ENCODE assay signal across 1 cellular context in the genomic region with DNA sequence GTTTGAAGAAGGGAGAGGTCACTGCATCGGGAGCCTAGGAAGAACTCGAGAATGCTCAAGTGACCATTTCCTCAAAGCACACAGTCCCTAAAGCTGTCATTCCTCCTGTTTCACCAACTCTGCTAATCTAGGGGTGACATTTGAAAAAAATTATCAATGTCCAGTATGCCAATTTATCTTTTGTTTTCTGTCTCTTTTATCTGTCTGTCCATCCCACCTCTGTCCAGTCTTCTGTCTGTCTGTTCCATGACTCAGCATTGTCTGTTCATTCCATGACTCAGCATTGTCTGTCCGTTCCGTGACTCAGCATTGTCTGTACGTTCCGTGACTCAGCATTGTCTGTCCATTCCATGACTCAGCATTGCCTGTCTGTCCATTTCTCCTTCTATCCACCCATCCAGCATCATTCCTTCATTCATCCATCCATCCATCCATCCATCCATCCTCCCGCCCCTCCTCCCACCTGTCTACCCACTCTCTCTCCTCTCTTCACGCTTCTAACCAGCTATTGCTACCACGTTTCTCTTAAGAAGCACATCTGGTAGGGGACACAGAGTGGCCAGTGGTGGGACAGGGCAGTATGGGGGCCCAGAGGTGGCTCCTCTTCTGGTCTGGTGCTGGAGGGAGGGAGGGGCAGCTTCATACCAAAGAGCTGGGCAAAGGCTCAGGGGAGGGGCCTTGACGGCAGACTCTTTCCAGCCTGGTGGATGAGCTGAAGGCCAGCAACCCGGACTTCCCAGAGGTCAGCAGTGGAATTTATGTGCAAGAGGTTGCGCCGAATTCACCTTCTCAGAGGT.
TF ChIP-seq lines count a peak whose summit lies in the region.

No MANE protein-coding gene starts in this region.

TF ChIP-seq in GM23338, 12 proteins besides CTCF, POLR2A, EP300 and RAD21 (continued from another document):
- TF ChIP-seq, protein P1, sequence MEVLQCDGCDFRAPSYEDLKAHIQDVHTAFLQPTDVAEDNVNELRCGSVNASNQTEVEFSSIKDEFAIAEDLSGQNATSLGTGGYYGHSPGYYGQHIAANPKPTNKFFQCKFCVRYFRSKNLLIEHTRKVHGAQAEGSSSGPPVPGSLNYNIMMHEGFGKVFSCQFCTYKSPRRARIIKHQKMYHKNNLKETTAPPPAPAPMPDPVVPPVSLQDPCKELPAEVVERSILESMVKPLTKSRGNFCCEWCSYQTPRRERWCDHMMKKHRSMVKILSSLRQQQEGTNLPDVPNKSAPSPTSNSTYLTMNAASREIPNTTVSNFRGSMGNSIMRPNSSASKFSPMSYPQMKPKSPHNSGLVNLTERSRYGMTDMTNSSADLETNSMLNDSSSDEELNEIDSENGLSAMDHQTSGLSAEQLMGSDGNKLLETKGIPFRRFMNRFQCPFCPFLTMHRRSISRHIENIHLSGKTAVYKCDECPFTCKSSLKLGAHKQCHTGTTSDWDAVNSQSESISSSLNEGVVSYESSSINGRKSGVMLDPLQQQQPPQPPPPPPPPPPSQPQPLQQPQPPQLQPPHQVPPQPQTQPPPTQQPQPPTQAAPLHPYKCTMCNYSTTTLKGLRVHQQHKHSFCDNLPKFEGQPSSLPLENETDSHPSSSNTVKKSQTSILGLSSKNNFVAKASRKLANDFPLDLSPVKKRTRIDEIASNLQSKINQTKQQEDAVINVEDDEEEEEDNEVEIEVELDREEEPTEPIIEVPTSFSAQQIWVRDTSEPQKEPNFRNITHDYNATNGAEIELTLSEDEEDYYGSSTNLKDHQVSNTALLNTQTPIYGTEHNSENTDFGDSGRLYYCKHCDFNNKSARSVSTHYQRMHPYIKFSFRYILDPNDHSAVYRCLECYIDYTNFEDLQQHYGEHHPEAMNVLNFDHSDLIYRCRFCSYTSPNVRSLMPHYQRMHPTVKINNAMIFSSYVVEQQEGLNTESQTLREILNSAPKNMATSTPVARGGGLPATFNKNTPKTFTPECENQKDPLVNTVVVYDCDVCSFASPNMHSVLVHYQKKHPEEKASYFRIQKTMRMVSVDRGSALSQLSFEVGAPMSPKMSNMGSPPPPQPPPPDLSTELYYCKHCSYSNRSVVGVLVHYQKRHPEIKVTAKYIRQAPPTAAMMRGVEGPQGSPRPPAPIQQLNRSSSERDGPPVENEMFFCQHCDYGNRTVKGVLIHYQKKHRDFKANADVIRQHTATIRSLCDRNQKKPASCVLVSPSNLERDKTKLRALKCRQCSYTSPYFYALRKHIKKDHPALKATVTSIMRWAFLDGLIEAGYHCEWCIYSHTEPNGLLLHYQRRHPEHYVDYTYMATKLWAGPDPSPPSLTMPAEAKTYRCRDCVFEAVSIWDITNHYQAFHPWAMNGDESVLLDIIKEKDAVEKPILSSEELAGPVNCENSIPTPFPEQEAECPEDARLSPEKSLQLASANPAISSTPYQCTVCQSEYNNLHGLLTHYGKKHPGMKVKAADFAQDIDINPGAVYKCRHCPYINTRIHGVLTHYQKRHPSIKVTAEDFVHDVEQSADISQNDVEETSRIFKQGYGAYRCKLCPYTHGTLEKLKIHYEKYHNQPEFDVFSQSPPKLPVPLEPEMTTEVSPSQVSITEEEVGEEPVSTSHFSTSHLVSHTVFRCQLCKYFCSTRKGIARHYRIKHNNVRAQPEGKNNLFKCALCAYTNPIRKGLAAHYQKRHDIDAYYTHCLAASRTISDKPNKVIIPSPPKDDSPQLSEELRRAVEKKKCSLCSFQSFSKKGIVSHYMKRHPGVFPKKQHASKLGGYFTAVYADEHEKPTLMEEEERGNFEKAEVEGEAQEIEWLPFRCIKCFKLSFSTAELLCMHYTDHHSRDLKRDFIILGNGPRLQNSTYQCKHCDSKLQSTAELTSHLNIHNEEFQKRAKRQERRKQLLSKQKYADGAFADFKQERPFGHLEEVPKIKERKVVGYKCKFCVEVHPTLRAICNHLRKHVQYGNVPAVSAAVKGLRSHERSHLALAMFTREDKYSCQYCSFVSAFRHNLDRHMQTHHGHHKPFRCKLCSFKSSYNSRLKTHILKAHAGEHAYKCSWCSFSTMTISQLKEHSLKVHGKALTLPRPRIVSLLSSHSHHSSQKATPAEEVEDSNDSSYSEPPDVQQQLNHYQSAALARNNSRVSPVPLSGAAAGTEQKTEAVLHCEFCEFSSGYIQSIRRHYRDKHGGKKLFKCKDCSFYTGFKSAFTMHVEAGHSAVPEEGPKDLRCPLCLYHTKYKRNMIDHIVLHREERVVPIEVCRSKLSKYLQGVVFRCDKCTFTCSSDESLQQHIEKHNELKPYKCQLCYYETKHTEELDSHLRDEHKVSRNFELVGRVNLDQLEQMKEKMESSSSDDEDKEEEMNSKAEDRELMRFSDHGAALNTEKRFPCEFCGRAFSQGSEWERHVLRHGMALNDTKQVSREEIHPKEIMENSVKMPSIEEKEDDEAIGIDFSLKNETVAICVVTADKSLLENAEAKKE (CRISPR knock-in tag; IDR thresholded peaks at IDR 0.05), result no peak
- TF ChIP-seq POLR2AphosphoS5 (IDR thresholded peaks at IDR 0.05; ENCODE audit: low read depth) (no peak), EZH2 (IDR thresholded peaks at IDR 0.05; ENCODE audit: low read depth, unreplicated experiment) (no peak), ZNF114 (CRISPR knock-in tag; IDR thresholded peaks at IDR 0.05) (no peak)
TF ChIP-seq in GM23338: peak in this region for 0.
